Comparison of ENCODE assay signal across 25 cellular contexts in genomic region chr1:30028939-30029338, GRCh38.
"Had no signal": no experiment of that assay in that cellular context is flagged by ENCODE, and none has a peak within 500 bp of the region (broad histone marks: within the 10 kb centered on the region; RNA-seq: fewer than 3 reads in every experiment).

No MANE protein-coding gene starts in this region.

- H3K4me3 ChIP-seq: colonic mucosa, dorsolateral prefrontal cortex, left lung, lower lobe of right lung, right lobe of liver, testis, transverse colon, vagina had no signal

- FAIRE-seq: endothelial cell of umbilical vein had no signal

- H3K27me3 ChIP-seq: colonic mucosa, right lobe of liver, testis, transverse colon, vagina had no signal

- H3K27ac Mint-ChIP-seq: activated CD4-positive, alpha-beta memory T cell treated with anti-CD3 and anti-CD28 coated beads for 36 hours; activated CD4-positive, alpha-beta T cell treated with anti-CD3 and anti-CD28 coated beads, Interleukin-2, amount 10 ng/mL, durations not matched to agents 24 days and 14 days; activated naive CD4-positive, alpha-beta T cell treated with anti-CD3 and anti-CD28 coated beads, Interleukin-2, amount 50 U/mL, for 72 hours; activated T-cell treated with anti-CD3 and anti-CD28 coated beads, Interleukin-2, amount 50 U/mL, for 72 hours; effector memory CD8-positive, alpha-beta T cell; natural killer cell treated with Interleukin-12 subunit alpha and Interleukin-12 subunit beta and Interleukin-15 and Interleukin-18, amount 100 ng/mL, for 72 hours; T-helper 17 cell had no signal

- H3K4me1 Mint-ChIP-seq: activated CD4-positive, alpha-beta T cell treated with anti-CD3 and anti-CD28 coated beads, Interleukin-2, amount 10 ng/mL, durations not matched to agents 24 days and 14 days; T-helper 17 cell had no signal

- H3K36me3 Mint-ChIP-seq: activated CD4-positive, alpha-beta memory T cell treated with anti-CD3 and anti-CD28 coated beads for 36 hours; activated naive CD4-positive, alpha-beta T cell treated with anti-CD3 and anti-CD28 coated beads, Interleukin-2, amount 50 U/mL, for 72 hours had no signal

- H3K36me3 ChIP-seq: colonic mucosa, left lung, lower lobe of right lung, right lobe of liver, transverse colon, vagina had no signal

- ATAC-seq: activated naive CD4-positive, alpha-beta T cell treated with anti-CD3 and anti-CD28 coated beads, Interleukin-2, amount 50 U/mL, for 72 hours; activated T-cell treated with anti-CD3 and anti-CD28 coated beads, Interleukin-2, amount 50 U/mL, for 72 hours; effector memory CD8-positive, alpha-beta T cell; left lung; lower lobe of right lung; right lobe of liver; T-helper 17 cell had no signal

- DNase-seq: activated CD4-positive, alpha-beta memory T cell treated with anti-CD3 and anti-CD28 coated beads for 36 hours; activated CD4-positive, alpha-beta T cell treated with anti-CD3 and anti-CD28 coated beads, Interleukin-2, amount 10 ng/mL, durations not matched to agents 24 days and 14 days; activated CD4-positive, CD25-positive, alpha-beta regulatory T cell treated with anti-CD3 and anti-CD28 coated beads, Interleukin-2, amount 50 U/mL, for 72 hours; activated naive CD4-positive, alpha-beta T cell; activated T-cell treated with anti-CD3 and anti-CD28 coated beads for 4 hours; activated T-cell treated with anti-CD3 and anti-CD28 coated beads, Interleukin-2, amount 50 U/mL, for 72 hours; colonic mucosa; dorsolateral prefrontal cortex; effector memory CD8-positive, alpha-beta T cell; foreskin fibroblast; kidney glomerular epithelial cell; left lung; lower lobe of right lung; mesenchymal stem cell; right lobe of liver; stimulated activated CD4-positive, alpha-beta T cell treated with anti-CD3 and anti-CD28 coated beads, Interleukin-2, amount 100 ng/mL, for 48 hours; stimulated activated naive CD4-positive, alpha-beta T cell treated with Interleukin-2 at 50 U/mL for 16 hours; T-helper 17 cell; T1000; testis; transverse colon had no signal

- H3K4me3 Mint-ChIP-seq: activated CD4-positive, alpha-beta memory T cell treated with anti-CD3 and anti-CD28 coated beads for 36 hours; activated CD4-positive, alpha-beta T cell treated with anti-CD3 and anti-CD28 coated beads, Interleukin-2, amount 10 ng/mL, durations not matched to agents 24 days and 14 days; activated T-cell treated with anti-CD3 and anti-CD28 coated beads, Interleukin-2, amount 50 U/mL, for 72 hours; effector memory CD8-positive, alpha-beta T cell; natural killer cell treated with Interleukin-12 subunit alpha and Interleukin-12 subunit beta and Interleukin-15 and Interleukin-18, amount 100 ng/mL, for 72 hours; T-helper 17 cell had no signal
